Comparison of ENCODE assay signal across 8 cellular contexts in the genomic region with DNA sequence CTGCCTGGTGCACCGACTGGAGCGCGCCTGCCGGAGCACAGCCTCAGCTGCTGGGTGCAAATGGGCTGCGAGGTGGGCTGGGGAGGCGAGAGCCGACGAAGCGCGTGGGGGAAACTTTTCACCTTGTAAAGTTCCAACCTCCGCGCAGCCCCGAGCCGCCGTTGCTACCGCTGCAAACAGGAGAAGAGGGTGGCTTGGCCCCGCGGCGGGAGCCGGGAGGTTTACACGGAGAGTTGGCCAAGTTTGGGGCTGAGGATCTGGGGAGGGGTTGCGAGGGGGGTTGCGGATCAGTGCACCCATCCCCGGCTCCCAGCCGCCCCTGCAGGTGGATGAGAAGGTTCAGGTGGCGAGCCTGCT. TPM values are rescaled to one million over a fixed set of nuclear protein-coding genes. Genes with fewer than 3 reads are reported as not detected.
A peak's percentile ranks its signal among the peaks of the same experiment; 100 is the strongest.
DNase-seq lines count a peak whose midpoint lies in the region; ATAC-seq and TF ChIP-seq lines count a peak whose summit lies in the region.

No MANE protein-coding gene starts in this region.

- no peak for ATAC-seq in activated T-cell treated with anti-CD3 and anti-CD28 coated beads, Interleukin-2, amount 50 U/mL, for 4 hours

- H3K36me3 Mint-ChIP-seq in activated T-cell treated with anti-CD3 and anti-CD28 coated beads, Interleukin-2, amount 50 U/mL, for 4 hours (ENCODE audit: insufficient read depth) = peaks cover 2% of the 10 kb centered on the region

- no peaks in the 10 kb centered on the region for H3K79me2 ChIP-seq in parathyroid adenoma

- H3K4me3 ChIP-seq in Peyer's patch = peak overlapping the region in 3 of 4 donors; percentile 15 to 40 (median 29)
- no peak overlapping the region for H3K4me3 ChIP-seq in parathyroid adenoma (ENCODE audit: low read depth, low read length)

- TF ChIP-seq CTCF in Peyer's patch (IDR thresholded peaks at IDR 0.05) (no peak), parathyroid adenoma (IDR thresholded peaks at IDR 0.05) (no peak)

- H3K27ac ChIP-seq in Peyer's patch (no peak overlapping the region), parathyroid adenoma (no peak overlapping the region)

- H3K4me1 Mint-ChIP-seq in activated T-cell treated with anti-CD3 and anti-CD28 coated beads, Interleukin-2, amount 50 U/mL, for 4 hours (ENCODE audit: low read depth) = no peaks in the 10 kb centered on the region

- H3K36me3 ChIP-seq in Peyer's patch (no peaks in the 10 kb centered on the region), parathyroid adenoma (ENCODE audit: control insufficient read depth, insufficient read depth, low read length) (no peaks in the 10 kb centered on the region)

- H3K9ac ChIP-seq in parathyroid adenoma = no peak overlapping the region

- peaks cover 53% of the 10 kb centered on the region for H3K27me3 Mint-ChIP-seq in activated T-cell treated with anti-CD3 and anti-CD28 coated beads, Interleukin-2, amount 50 U/mL, for 4 hours (ENCODE audit: low read depth)

- H3K27me3 ChIP-seq in Peyer's patch (peaks cover 0 to 15% of the 10 kb centered on the region in 2 donors), parathyroid adenoma (ENCODE audit: control insufficient read depth, insufficient read depth, low read length) (no peaks in the 10 kb centered on the region)

- H3K9me3 Mint-ChIP-seq in activated T-cell treated with anti-CD3 and anti-CD28 coated beads, Interleukin-2, amount 50 U/mL, for 4 hours = no peaks in the 10 kb centered on the region

- H3K9me3 ChIP-seq in Peyer's patch = peaks cover 0 to 4% (median 0%) of the 10 kb centered on the region in 4 donors
- H3K9me3 ChIP-seq in parathyroid adenoma (ENCODE audit: control insufficient read depth, low read length) = no peaks in the 10 kb centered on the region

- H3K4me3 Mint-ChIP-seq in activated T-cell treated with anti-CD3 and anti-CD28 coated beads, Interleukin-2, amount 50 U/mL, for 4 hours = no peak overlapping the region

- intact Hi-C loops in head of caudate nucleus (cut with DNase I) = no loop called here

- H3K4me2 ChIP-seq in parathyroid adenoma (ENCODE audit: low read length) = peak overlapping the region; percentile 26

- DNase-seq in COLO668 (lab: John Stamatoyannopoulos, UW; ENCODE audit: unreplicated experiment) = peak; percentile 70
- DNase-seq in Peyer's patch = no peak
- DNase-seq in head of caudate nucleus = peak in 34 of 42 donors; percentile 8 to 75 (median 44)
- DNase-seq in NCI-H226 = no peak
- no peak for DNase-seq in UCSD-AML1 (lab: John Stamatoyannopoulos, UW; ENCODE audit: unreplicated experiment)
- no peak for DNase-seq in cerebellar nuclear complex (lab: John Stamatoyannopoulos, UW)
- DNase-seq in activated T-cell treated with anti-CD3 and anti-CD28 coated beads, Interleukin-2, amount 50 U/mL, for 4 hours = no peak

- no peak for TF ChIP-seq POLR2A in Peyer's patch (IDR thresholded peaks at IDR 0.05)

- H3K4me1 ChIP-seq in Peyer's patch (peaks cover 0 to 17% (median 0%) of the 10 kb centered on the region in 4 donors), parathyroid adenoma (no peaks in the 10 kb centered on the region)

- no peak overlapping the region for H2AFZ ChIP-seq in parathyroid adenoma

RNA-seq across cellular contexts. Expression of a gene that starts 0.6 kb away (rescaled TPM):
- total RNA-seq in Peyer's patch = under 1 TPM; under 0.01 to 0.94 (median 0.18) TPM
- under 1 TPM in 2 of 3 donors, not detected in 1; 0.03 to 0.14 TPM for total RNA-seq in activated T-cell treated with anti-CD3 and anti-CD28 coated beads, Interleukin-2, amount 50 U/mL, for 4 hours

Comparison
In these comparisons a context has a peak if more than half of its experiments do, and no peak if none do; other contexts are left out.
1. DNase-seq: peak in COLO668 (single experiment) and head of caudate nucleus (34 of 42); none in Peyer's patch (0 of 3), NCI-H226 (single experiment), UCSD-AML1 (single experiment), cerebellar nuclear complex (0 of 2) and activated T-cell treated with anti-CD3 and anti-CD28 coated beads, Interleukin-2, amount 50 U/mL, for 4 hours (single experiment).